8 cellular contexts compared by ENCODE assay signal in genomic region chr5:139698461-139699146, GRCh38. TPM values are rescaled to one million over a fixed set of nuclear protein-coding genes. Genes with fewer than 3 reads are reported as not detected.
DNase-seq lines count a peak whose midpoint lies in the region; ATAC-seq and TF ChIP-seq lines count a peak whose summit lies in the region.

No MANE protein-coding gene starts in this region.

- intact Hi-C loops in ascending aorta (cut with DNase I) (no loop called here), right cardiac atrium (cut with DNase I) (loop anchor here in 2 of 4 donors (5.0 to 10.0 kb wide), 2 partner anchors 66 to 69 kb away; no protein-coding TSS in a partner anchor)

- no peak overlapping the region for H3K4me3 ChIP-seq in ascending aorta
- no peak overlapping the region for H3K4me3 ChIP-seq in right cardiac atrium (ENCODE audit: low read length)
- no peak overlapping the region for H3K4me3 ChIP-seq in rectal smooth muscle tissue (ENCODE audit: low read length)

- H3K27me3 ChIP-seq in ascending aorta (no peaks in the 10 kb centered on the region), right cardiac atrium (ENCODE audit: control insufficient read depth, insufficient read depth) (no peaks in the 10 kb centered on the region), rectal smooth muscle tissue (ENCODE audit: control insufficient read depth, insufficient read depth, low read length) (no peaks in the 10 kb centered on the region)

- TF ChIP-seq CTCF in ascending aorta (IDR thresholded peaks at IDR 0.05) = no peak

- H3K36me3 Mint-ChIP-seq in activated naive CD8-positive, alpha-beta T cell = no peaks in the 10 kb centered on the region
- peaks cover 1% of the 10 kb centered on the region for H3K36me3 Mint-ChIP-seq in activated naive CD8-positive, alpha-beta T cell treated with anti-CD3 and anti-CD28 coated beads for 36 hours

- H3K4me3 Mint-ChIP-seq in activated naive CD8-positive, alpha-beta T cell = peak overlapping the region; percentile 57
- H3K4me3 Mint-ChIP-seq in activated naive CD8-positive, alpha-beta T cell treated with anti-CD3 and anti-CD28 coated beads for 36 hours = no peak overlapping the region

- H3K4me1 ChIP-seq in ascending aorta (peaks cover 17 to 37% of the 10 kb centered on the region in 2 donors), right cardiac atrium (ENCODE audit: control insufficient read depth, insufficient read depth, low read length) (peaks cover 16% of the 10 kb centered on the region), rectal smooth muscle tissue (ENCODE audit: control insufficient read depth, insufficient read depth, low read length) (peaks cover 16% of the 10 kb centered on the region)

- H3K36me3 ChIP-seq in ascending aorta = no peaks in the 10 kb centered on the region
- H3K36me3 ChIP-seq in rectal smooth muscle tissue (ENCODE audit: control insufficient read depth, insufficient read depth, low read length) = no peaks in the 10 kb centered on the region

- H3K9ac ChIP-seq in rectal smooth muscle tissue (ENCODE audit: low read length) = no peak overlapping the region

- H3K9me3 ChIP-seq in ascending aorta (no peaks in the 10 kb centered on the region), right cardiac atrium (ENCODE audit: control insufficient read depth, low read length) (no peaks in the 10 kb centered on the region)

- H3K27ac Mint-ChIP-seq in activated naive CD8-positive, alpha-beta T cell = no peak overlapping the region
- no peak overlapping the region for H3K27ac Mint-ChIP-seq in activated naive CD8-positive, alpha-beta T cell treated with anti-CD3 and anti-CD28 coated beads for 36 hours

- no peaks in the 10 kb centered on the region for H3K9me3 Mint-ChIP-seq in activated naive CD8-positive, alpha-beta T cell (ENCODE audit: low read depth)
- H3K9me3 Mint-ChIP-seq in activated naive CD8-positive, alpha-beta T cell treated with anti-CD3 and anti-CD28 coated beads for 36 hours = no peaks in the 10 kb centered on the region

- H3K4me1 Mint-ChIP-seq in activated naive CD8-positive, alpha-beta T cell (ENCODE audit: low read depth) = peaks cover 28% of the 10 kb centered on the region
- H3K4me1 Mint-ChIP-seq in activated naive CD8-positive, alpha-beta T cell treated with anti-CD3 and anti-CD28 coated beads for 36 hours = peaks cover 33% of the 10 kb centered on the region

- no peaks in the 10 kb centered on the region for H3K27me3 Mint-ChIP-seq in activated naive CD8-positive, alpha-beta T cell
- peaks cover 4% of the 10 kb centered on the region for H3K27me3 Mint-ChIP-seq in activated naive CD8-positive, alpha-beta T cell treated with anti-CD3 and anti-CD28 coated beads for 36 hours

- peak; percentile 48 to 58 for ATAC-seq in right cardiac atrium

- WGBS in right cardiac atrium = 18% methylated on average over 14 of the region's 14 CpGs

- no peak for DNase-seq in activated naive CD8-positive, alpha-beta T cell treated with anti-CD3 and anti-CD28 coated beads for 36 hours
- DNase-seq in ascending aorta (ENCODE audit: low spot score in 2 of 2) (peak; percentile 47 to 93), right cardiac atrium (peak; percentile 93 to 97 (median 96)), NCI-H2107 treated with DMSO at 0.1 percent for 48 hours (lab: John Stamatoyannopoulos, UW; ENCODE audit: unreplicated experiment) (no peak), LoVo (ENCODE audit: low spot score) (no peak)
- no peak for DNase-seq in activated CD8-positive, alpha-beta memory T cell treated with anti-CD3 and anti-CD28 coated beads, Interleukin-2, amount 50 U/mL, for 48 hours

- peak overlapping the region; percentile 96 for H3K27ac ChIP-seq in ascending aorta
- peak overlapping the region; percentile 52 for H3K27ac ChIP-seq in right cardiac atrium (ENCODE audit: low read length)
- H3K27ac ChIP-seq in rectal smooth muscle tissue (ENCODE audit: low read depth, low read length) = peak overlapping the region; percentile 84

RNA-seq across cellular contexts. Expression of gene CXXC5, which starts 50.5 kb away (rescaled TPM):
- total RNA-seq in activated naive CD8-positive, alpha-beta T cell treated with anti-CD3 and anti-CD28 coated beads for 36 hours = 1 to 10 TPM; 1.3 to 2.0 TPM
- total RNA-seq in ascending aorta (41.9 TPM), right cardiac atrium (10 to 100 TPM; 33.9 to 70.5 (median 55.9) TPM)
- polyA plus RNA-seq in right cardiac atrium = 47.5 TPM

Comparison
In these comparisons a context has a peak if more than half of its experiments do, and no peak if none do; other contexts are left out.
1. DNase-seq: peak in ascending aorta (2 of 2) and right cardiac atrium (3 of 3); none in activated naive CD8-positive, alpha-beta T cell treated with anti-CD3 and anti-CD28 coated beads for 36 hours (single experiment), NCI-H2107 treated with DMSO at 0.1 percent for 48 hours (single experiment), LoVo (single experiment) and activated CD8-positive, alpha-beta memory T cell treated with anti-CD3 and anti-CD28 coated beads, Interleukin-2, amount 50 U/mL, for 48 hours (single experiment).
2. RNA of gene CXXC5, which starts 50.5 kb away (total RNA-seq): 33.9 to 70.5 TPM in right cardiac atrium and 41.9 TPM in ascending aorta (single experiment); 1.3 to 2.0 TPM in activated naive CD8-positive, alpha-beta T cell treated with anti-CD3 and anti-CD28 coated beads for 36 hours; every median in the first group is over 10 times any median in the second.
3. Peak in every context shown above with its lines, with median percentiles within 50 percentile points of each other: H3K27ac ChIP-seq.